In the genomic region with DNA sequence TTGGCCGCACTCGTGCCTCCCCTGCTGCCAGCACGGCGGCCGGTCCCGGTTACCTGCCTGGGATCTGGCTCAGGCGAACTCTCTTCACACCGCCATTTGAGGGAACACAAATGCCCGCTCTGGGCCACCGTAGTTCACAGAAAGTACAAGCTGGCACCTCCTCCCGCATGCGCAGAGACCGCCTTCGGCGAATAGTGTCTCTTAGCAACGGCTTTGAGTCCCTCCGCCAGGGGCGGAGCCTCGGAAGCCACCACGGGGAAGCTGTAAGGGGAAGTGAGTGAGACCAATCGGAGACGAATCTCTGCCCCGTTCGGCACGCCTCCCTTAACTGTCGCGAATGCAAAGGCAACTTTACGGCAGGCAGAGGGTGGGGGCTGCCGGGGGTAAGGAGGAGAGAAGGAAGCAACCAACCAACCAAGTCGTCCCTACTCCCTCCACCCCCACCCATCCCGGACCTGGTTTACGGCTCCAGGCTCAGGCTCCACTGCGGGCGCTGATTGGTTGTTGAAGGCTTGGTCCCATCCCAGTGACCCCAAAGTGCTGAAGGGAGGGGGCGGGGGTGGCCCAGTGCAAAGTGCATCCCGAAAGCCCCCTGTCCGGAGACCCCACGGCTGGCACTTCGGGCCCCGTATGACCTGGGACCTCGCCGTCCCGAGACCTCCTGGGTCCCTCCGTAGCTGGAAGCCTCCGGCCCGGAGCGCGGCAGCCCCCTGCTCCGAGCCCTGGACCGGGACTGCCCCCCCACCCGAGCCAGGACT, we compare ENCODE assay signal across 8 cellular contexts. TPM values are rescaled to one million over a fixed set of nuclear protein-coding genes. Genes with fewer than 3 reads are reported as not detected.
DNase-seq lines count a peak whose midpoint lies in the region; ATAC-seq and TF ChIP-seq lines count a peak whose summit lies in the region.

A gene with protein sequence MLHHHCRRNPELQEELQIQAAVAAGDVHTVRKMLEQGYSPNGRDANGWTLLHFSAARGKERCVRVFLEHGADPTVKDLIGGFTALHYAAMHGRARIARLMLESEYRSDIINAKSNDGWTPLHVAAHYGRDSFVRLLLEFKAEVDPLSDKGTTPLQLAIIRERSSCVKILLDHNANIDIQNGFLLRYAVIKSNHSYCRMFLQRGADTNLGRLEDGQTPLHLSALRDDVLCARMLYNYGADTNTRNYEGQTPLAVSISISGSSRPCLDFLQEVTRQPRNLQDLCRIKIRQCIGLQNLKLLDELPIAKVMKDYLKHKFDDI (plus strand): TSS at position 526 of the 758 bp plus-strand sequence. CDS start 9,628 bp downstream, outside the sequence.
A gene with protein sequence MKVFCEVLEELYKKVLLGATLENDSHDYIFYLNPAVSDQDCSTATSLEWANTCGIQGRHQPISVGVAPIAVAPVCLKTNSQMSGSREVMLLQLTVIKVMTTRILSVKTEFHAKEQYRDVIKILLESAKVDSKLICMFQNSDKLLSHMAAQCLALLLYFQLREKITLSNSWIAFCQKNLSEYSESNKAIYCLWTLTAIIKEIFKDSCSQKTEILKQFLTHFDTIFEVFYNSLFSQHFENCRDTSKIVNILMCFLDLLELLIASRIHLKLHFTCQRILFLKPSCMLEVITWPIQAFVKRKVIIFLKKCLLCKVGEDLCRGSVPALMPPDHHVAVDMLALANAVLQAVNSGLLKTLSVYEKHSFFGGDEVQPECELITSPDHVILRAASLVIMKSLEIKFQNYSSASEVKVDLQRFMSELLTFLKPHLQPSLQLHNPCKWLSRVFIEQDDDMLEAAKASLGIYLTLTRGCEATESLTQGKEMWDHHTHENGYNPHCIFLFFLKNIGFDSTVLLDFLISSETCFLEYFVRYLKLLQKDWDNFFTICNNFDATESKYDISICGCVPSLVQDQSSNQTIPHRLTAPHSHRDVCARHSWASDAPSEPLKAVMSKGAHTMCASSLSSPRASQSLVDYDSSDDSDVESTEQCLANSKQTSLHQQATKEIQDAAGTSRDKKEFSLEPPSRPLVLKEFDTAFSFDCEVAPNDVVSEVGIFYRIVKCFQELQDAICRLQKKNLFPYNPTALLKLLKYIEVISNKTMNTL (minus strand): TSS at position 121 of the 758 bp plus-strand sequence. CDS start 21,342 bp downstream, outside the sequence.

- H3K27me3 Mint-ChIP-seq in WTC11 (ENCODE audit: low read depth): no peaks in the 10 kb centered on the region

- no peaks in the 10 kb centered on the region for H3F3A ChIP-seq in smooth muscle cell (ENCODE audit: low read depth)

- no peaks in the 10 kb centered on the region for H3K36me3 ChIP-seq in smooth muscle cell (ENCODE audit: low read depth)

- no peaks in the 10 kb centered on the region for H3K9me3 Mint-ChIP-seq in WTC11

- H3K4me3 ChIP-seq in AG04450 (ENCODE audit: low read depth, low read length): peak within 1 kb of the TSS; percentile 94
- peak within 1 kb of the TSS; percentile 90 to 96 for H3K4me3 ChIP-seq in cardiac fibroblast (replicated peaks in 1 of 2; ENCODE audit: low read depth in 2 of 2, low read length in 2 of 2)
- H3K4me3 ChIP-seq in smooth muscle cell: peak within 1 kb of the TSS; percentile 99

- peaks cover 14% of the 10 kb centered on the region for H3K4me1 ChIP-seq in smooth muscle cell (ENCODE audit: low read depth)

- 2% methylated on average over 48 of the region's 51 CpGs for WGBS in smooth muscle cell (ENCODE audit: low lambda C conversion rate)

- POLR2A ChIA-PET in AG04450 (lab: Yijun Ruan, JAX) (no interaction called here), WTC11 (lab: Charles Lee) (interaction anchor here (0.7 to 1.1 kb wide), 2 partner anchors 252 to 276 kb away, joined by 3 to 4 read pairs; no protein-coding TSS in a partner anchor)

- CTCF ChIA-PET in AG04450 (lab: Charles Lee) (interaction anchor here (1.0 to 1.7 kb wide), 3 partner anchors 30 to 271 kb away, joined by 4 read pairs; no protein-coding TSS in a partner anchor), WTC11 (lab: Charles Lee) (interaction anchor here (0.9 to 2.7 kb wide), 9 partner anchors 31 to 406 kb away, joined by 3 to 37 read pairs (median 4); a partner anchor contains a TSS)

- peaks cover 15% of the 10 kb centered on the region; the same call in 1 of the 2 replicates for H3K36me3 Mint-ChIP-seq in WTC11

- H3K9me3 ChIP-seq in AG04450 (ENCODE audit: control insufficient read depth, insufficient read depth, low read length) (peaks cover 4% of the 10 kb centered on the region; the same call in 1 of the 2 replicates), smooth muscle cell (replicated peaks; ENCODE audit: low read depth) (no peaks in the 10 kb centered on the region)

- H3K4me2 ChIP-seq in smooth muscle cell: peak within 1 kb of the TSS; percentile 94

- H2AFZ ChIP-seq in smooth muscle cell (ENCODE audit: low read depth): peak within 1 kb of the TSS; percentile 95

- H3K27me3 ChIP-seq in AG04450 (ENCODE audit: control insufficient read depth, insufficient read depth, low read length) (no peaks in the 10 kb centered on the region), smooth muscle cell (ENCODE audit: low read depth) (no peaks in the 10 kb centered on the region)

- H3K4me3 Mint-ChIP-seq in WTC11: no peak within 1 kb of the TSS

- peaks cover 19% of the 10 kb centered on the region for H4K20me1 ChIP-seq in smooth muscle cell (ENCODE audit: low read depth)

- H3K27ac Mint-ChIP-seq in WTC11: peak within 1 kb of the TSS; percentile 90

- peak within 1 kb of the TSS; percentile 87 for H3K9ac ChIP-seq in smooth muscle cell (ENCODE audit: low read depth)

- ATAC-seq in GM18909 (IDR thresholded peaks at IDR 0.05; ENCODE audit: poor library complexity, unreplicated experiment) (peak; percentile 87), HG03175 (IDR thresholded peaks at IDR 0.05; ENCODE audit: unreplicated experiment) (peak; percentile 92), WTC11 (peak; percentile 93)

- H3K27ac ChIP-seq in AG04450 (ENCODE audit: low read depth, low read length): peak within 1 kb of the TSS; percentile 39
- peak within 1 kb of the TSS; percentile 59 for H3K27ac ChIP-seq in smooth muscle cell (ENCODE audit: low read depth)

- peaks cover 84% of the 10 kb centered on the region for H3K79me2 ChIP-seq in smooth muscle cell (ENCODE audit: low read depth)

- DNase-seq in AG04450 (ENCODE audit: low read depth, low spot score) (peak; percentile 100), NCI-H226 (peak; percentile 100), WTC11 (ENCODE audit: low spot score) (peak; percentile 99), cardiac fibroblast (ENCODE audit: low read depth in 2 of 2) (peak; percentile 100), iPS-NIHi7 (ENCODE audit: extremely low spot score) (peak; percentile 96), smooth muscle cell (lab: John Stamatoyannopoulos, UW; ENCODE audit: unreplicated experiment) (peak; percentile 96)

- no peak for TF ChIP-seq CTCF in AG04450 (IDR thresholded peaks at IDR 0.05; ENCODE audit: low read depth, low read length)
- TF ChIP-seq CTCF in WTC11 (IDR thresholded peaks at IDR 0.05): no peak
- TF ChIP-seq CTCF in cardiac fibroblast (IDR thresholded peaks at IDR 0.05; ENCODE audit: low read depth, low read length): no peak
- no peak for TF ChIP-seq CTCF in smooth muscle cell (IDR thresholded peaks at IDR 0.05; ENCODE audit: borderline replicate concordance, insufficient read depth, poor library complexity, severe bottlenecking)

- H3K4me1 Mint-ChIP-seq in WTC11: peaks cover 8% of the 10 kb centered on the region

TF ChIP-seq in WTC11, 78 proteins besides CTCF, POLR2A, EP300 and RAD21 (continues in another document):
- no peak for TF ChIP-seq NR1H2 (CRISPR knock-in tag; IDR thresholded peaks at IDR 0.05)
- peak; percentile 13; the same call in 1 of the 2 replicates for TF ChIP-seq ETV6 (CRISPR knock-in tag; IDR thresholded peaks at IDR 0.05)
- TF ChIP-seq SP1 (CRISPR knock-in tag; conservative IDR thresholded peaks at IDR 0.05): peak; percentile 83
- TF ChIP-seq, protein P1, sequence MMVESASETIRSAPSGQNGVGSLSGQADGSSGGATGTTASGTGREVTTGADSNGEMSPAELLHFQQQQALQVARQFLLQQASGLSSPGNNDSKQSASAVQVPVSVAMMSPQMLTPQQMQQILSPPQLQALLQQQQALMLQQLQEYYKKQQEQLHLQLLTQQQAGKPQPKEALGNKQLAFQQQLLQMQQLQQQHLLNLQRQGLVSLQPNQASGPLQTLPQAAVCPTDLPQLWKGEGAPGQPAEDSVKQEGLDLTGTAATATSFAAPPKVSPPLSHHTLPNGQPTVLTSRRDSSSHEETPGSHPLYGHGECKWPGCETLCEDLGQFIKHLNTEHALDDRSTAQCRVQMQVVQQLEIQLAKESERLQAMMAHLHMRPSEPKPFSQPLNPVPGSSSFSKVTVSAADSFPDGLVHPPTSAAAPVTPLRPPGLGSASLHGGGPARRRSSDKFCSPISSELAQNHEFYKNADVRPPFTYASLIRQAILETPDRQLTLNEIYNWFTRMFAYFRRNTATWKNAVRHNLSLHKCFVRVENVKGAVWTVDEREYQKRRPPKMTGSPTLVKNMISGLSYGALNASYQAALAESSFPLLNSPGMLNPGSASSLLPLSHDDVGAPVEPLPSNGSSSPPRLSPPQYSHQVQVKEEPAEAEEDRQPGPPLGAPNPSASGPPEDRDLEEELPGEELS (CRISPR knock-in tag; IDR thresholded peaks at IDR 0.05): 0 out of 2 replicates have a peak, but pooled peaks have one; percentile 65
- TF ChIP-seq, protein P2, sequence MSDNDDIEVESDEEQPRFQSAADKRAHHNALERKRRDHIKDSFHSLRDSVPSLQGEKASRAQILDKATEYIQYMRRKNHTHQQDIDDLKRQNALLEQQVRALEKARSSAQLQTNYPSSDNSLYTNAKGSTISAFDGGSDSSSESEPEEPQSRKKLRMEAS (CRISPR knock-in tag; IDR thresholded peaks at IDR 0.05): peak; percentile 55; the same call in 1 of the 2 replicates
- TF ChIP-seq ELF4 (CRISPR knock-in tag; IDR thresholded peaks at IDR 0.05; ENCODE audit: low read depth): no peak
- TF ChIP-seq NFYB (CRISPR knock-in tag; conservative IDR thresholded peaks at IDR 0.05; ENCODE audit: low read depth): peak; percentile 73

RNA-seq across cellular contexts. Expression of the first gene that starts in this region (rescaled TPM):
- polyA plus RNA-seq in AG04450 (2011; rRNA removed): 12.2 and 13.4 TPM in 2 replicates
- 25.0 and 29.5 TPM in 2 replicates for polyA minus RNA-seq in AG04450 (2011; rRNA and poly(A)+ RNA removed)
- total RNA-seq in WTC11 (2021): 11.5 to 13.4 TPM (median 12.9 TPM) in 3 replicates
- total RNA-seq in smooth muscle cell: 9.5 and 12.6 TPM in 2 replicates
- polyA plus RNA-seq in smooth muscle cell: 6.2 and 9.7 TPM in 2 replicates

RNA-seq across cellular contexts. Expression of the second gene that starts in this region (rescaled TPM):
- 8.1 and 12.6 TPM in 2 replicates for polyA plus RNA-seq in AG04450 (2011; rRNA removed)
- polyA minus RNA-seq in AG04450 (2011; rRNA and poly(A)+ RNA removed): 7.2 and 11.9 TPM in 2 replicates
- 6.2 to 10.4 TPM (median 9.1 TPM) in 3 replicates for total RNA-seq in WTC11 (2021)
- 9.2 and 9.7 TPM in 2 replicates for total RNA-seq in smooth muscle cell
- polyA plus RNA-seq in smooth muscle cell: 6.0 and 8.5 TPM in 2 replicates

Comparison
In these comparisons a context has a peak if more than half of its experiments do, and no peak if none do; other contexts are left out.
1. Peak in every context shown above with its lines: DNase-seq, ATAC-seq, H3K4me3 ChIP-seq and H3K27ac ChIP-seq.